10 cellular contexts compared by ENCODE assay signal in the genomic region with DNA sequence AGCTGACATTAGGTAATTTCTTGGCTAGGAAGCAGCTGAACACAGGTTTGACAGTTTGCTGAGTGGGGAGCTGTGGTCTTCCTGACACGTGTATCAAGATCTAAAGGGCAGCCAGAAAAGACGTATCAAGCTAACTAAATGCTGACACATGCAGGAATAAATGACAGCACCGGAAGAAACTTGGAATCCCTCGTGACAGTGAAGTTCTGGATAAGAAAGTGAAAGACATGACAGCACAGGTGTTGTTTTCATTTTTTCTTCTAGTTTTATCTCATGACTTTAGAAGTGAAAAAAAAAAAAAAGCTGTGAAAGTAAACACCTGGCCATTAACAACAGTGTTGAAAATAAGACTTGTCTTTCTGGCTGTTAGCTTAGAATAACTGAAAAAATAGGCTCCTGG.
DNase-seq lines count a peak whose midpoint lies in the region; ATAC-seq and TF ChIP-seq lines count a peak whose summit lies in the region.
"Had no signal": no experiment of that assay in that cellular context is flagged by ENCODE, and none has a peak within 500 bp of the region (broad histone marks: within the 10 kb centered on the region; RNA-seq: fewer than 3 reads in every experiment).

No MANE protein-coding gene starts in this region.

- CTCF ChIA-PET in GM10248 (lab: Yijun Ruan, JAX), result interaction anchor here (1.0 to 1.6 kb wide), 7 partner anchors 11 to 683 kb away, joined by 3 to 5 read pairs (median 4); no protein-coding TSS in a partner anchor

- TF ChIP-seq CTCF in GM10248 (IDR thresholded peaks at IDR 0.05; ENCODE audit: control extremely low read depth, extremely low read depth, low read depth, missing control alignments), result no peak

- ATAC-seq in GM19324 (IDR thresholded peaks at IDR 0.05; ENCODE audit: low FRiP score, unreplicated experiment), result peak; percentile 81
- ATAC-seq in HG02943 (IDR thresholded peaks at IDR 0.05; ENCODE audit: low read depth, unreplicated experiment), result peak; percentile 75
- ATAC-seq in HG03378 (IDR thresholded peaks at IDR 0.05; ENCODE audit: unreplicated experiment), result no peak
- ATAC-seq: activated CD8-positive, alpha-beta memory T cell treated with anti-CD3 and anti-CD28 coated beads, Interleukin-2, amount 10 ng/mL, durations not matched to agents 7 days and 5 days; SK-N-SH treated with all-trans-retinoic acid at 6 μM for 48 hours had no signal

- DNase-seq in GM10248 (ENCODE audit: extremely low spot score), result peak; percentile 16
- DNase-seq in RPMI8226, result peak; percentile 98
- no peak for DNase-seq in DMS 273 treated with DMSO at 0.1 percent for 48 hours (lab: John Stamatoyannopoulos, UW)
- DNase-seq in D341Med (ENCODE audit: low spot score), result no peak
- no peak for DNase-seq in kidney tubule cell (ENCODE audit: low spot score)

- POLR2A ChIA-PET in GM10248 (lab: Yijun Ruan, JAX), result no interaction called here

Comparison
In these comparisons a context has a peak if more than half of its experiments do, and no peak if none do; other contexts are left out.
1. DNase-seq: peak in GM10248 (single experiment) and RPMI8226 (single experiment); none in DMS 273 treated with DMSO at 0.1 percent for 48 hours (single experiment), D341Med (single experiment) and kidney tubule cell (single experiment).